ENCODE assay signal across 21 cellular contexts in the genomic region with DNA sequence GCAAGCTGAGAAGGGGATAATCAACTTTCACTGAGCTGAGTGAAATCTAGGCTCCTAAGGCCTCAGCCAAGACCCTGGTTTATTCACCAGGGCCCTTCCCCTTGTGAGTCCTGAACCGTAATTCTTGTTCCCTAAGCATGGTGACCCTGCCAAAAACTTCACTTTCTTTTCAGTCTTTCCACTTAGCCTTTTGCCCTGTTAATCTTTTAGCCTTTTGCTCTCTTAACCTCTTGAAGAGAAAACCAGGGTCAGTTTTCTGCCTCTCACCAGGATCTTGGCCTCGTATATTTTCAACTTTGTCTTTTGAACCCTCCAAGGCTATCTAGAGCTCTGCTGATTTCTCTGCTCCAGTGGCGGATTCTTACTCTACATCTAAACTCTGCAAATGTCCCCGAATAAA.
DNase-seq lines count a peak whose midpoint lies in the region; ATAC-seq and TF ChIP-seq lines count a peak whose summit lies in the region.
"Had no signal": no experiment of that assay in that cellular context is flagged by ENCODE, and none has a peak within 500 bp of the region (broad histone marks: within the 10 kb centered on the region; RNA-seq: fewer than 3 reads in every experiment).

No MANE protein-coding gene starts in this region.

- H3K27me3 ChIP-seq in liver (ENCODE audit: control insufficient read depth in 4 of 4, insufficient read depth in 4 of 4, low read length in 3 of 4), result no peaks in the 10 kb centered on the region
- H3K27me3 ChIP-seq in right lobe of liver, result no peaks in the 10 kb centered on the region
- H3K27me3 ChIP-seq: BLaER1 had no signal

- H3K9me3 ChIP-seq in liver (ENCODE audit: control insufficient read depth in 4 of 4, low read length in 3 of 4) (no peaks in the 10 kb centered on the region), right lobe of liver (no peaks in the 10 kb centered on the region)

- TF ChIP-seq RAD21 in liver (IDR thresholded peaks at IDR 0.05), result no peak

- DNase-seq in right lobe of liver (no peak), nephron progenitor cell (no peak), sciatic nerve (ENCODE audit: low spot score) (no peak), Kasumi-1 (lab: John Stamatoyannopoulos, UW) (no peak), HPDE6-E6E7 (ENCODE audit: extremely low spot score) (no peak)
- DNase-seq in activated naive CD4-positive, alpha-beta T cell treated with Interleukin-2 at 50 U/mL for 16 hours, result no peak
- DNase-seq: CD4-positive, alpha-beta T cell; CD8-positive, alpha-beta memory T cell; DMS 273 treated with DMSO at 0.1 percent for 48 hours; DMS79; EL; GDM1; H9 had no signal

- no peak for TF ChIP-seq POLR2A in right lobe of liver (IDR thresholded peaks at IDR 0.05)

- H3K4me3 ChIP-seq in liver (ENCODE audit: low read depth in 1 of 3, low read length in 3 of 3), result no peak overlapping the region
- no peak overlapping the region for H3K4me3 ChIP-seq in right lobe of liver
- H3K4me3 ChIP-seq: BLaER1, GM12878, GM23338 had no signal

- peaks cover 23% of the 10 kb centered on the region for H3K4me1 Mint-ChIP-seq in nephron progenitor cell
- H3K4me1 Mint-ChIP-seq: B cell; CD8-positive, alpha-beta memory T cell; GM23338; H9 had no signal

- TF ChIP-seq CTCF in liver (IDR thresholded peaks at IDR 0.05; ENCODE audit: low read depth, low read length, missing input control) (no peak), right lobe of liver (IDR thresholded peaks at IDR 0.05) (no peak), nephron progenitor cell (IDR thresholded peaks at IDR 0.05) (no peak)

- 86% methylated on average over 4 of the region's 4 CpGs for WGBS in liver
- WGBS in right lobe of liver (ENCODE audit: insufficient coverage, low coverage, low lambda C conversion rate, missing lambda C conversion rate), result 45% methylated on average over 4 of the region's 4 CpGs

- H3K36me3 Mint-ChIP-seq in nephron progenitor cell (ENCODE audit: low read depth), result peaks cover 5% of the 10 kb centered on the region

- no peak overlapping the region for H3K9ac ChIP-seq in liver (ENCODE audit: low read depth in 1 of 2, low read length in 2 of 2)
- H3K9ac ChIP-seq: BLaER1 had no signal

- intact Hi-C loops in right lobe of liver (cut with DNase I), result no loop called here
- intact Hi-C loops in sciatic nerve (cut with DNase I), result no loop called here

- H3K27me3 Mint-ChIP-seq in nephron progenitor cell (ENCODE audit: low read depth, poor library complexity), result peaks cover 18% of the 10 kb centered on the region
- H3K27me3 Mint-ChIP-seq: B cell; CD4-positive, alpha-beta T cell had no signal

- no peak overlapping the region for H3K4me3 Mint-ChIP-seq in nephron progenitor cell
- H3K4me3 Mint-ChIP-seq: B cell; CD4-positive, alpha-beta T cell; CD8-positive, alpha-beta memory T cell; GM23338; H9 had no signal

- H3K9me3 Mint-ChIP-seq in nephron progenitor cell, result no peaks in the 10 kb centered on the region
- H3K9me3 Mint-ChIP-seq: CD4-positive, alpha-beta T cell; CD8-positive, alpha-beta memory T cell; GM23338; H9 had no signal

- H3K36me3 ChIP-seq in liver (ENCODE audit: control insufficient read depth in 4 of 4, insufficient read depth in 3 of 4, low read depth in 1 of 4, low read length in 3 of 4) (no peaks in the 10 kb centered on the region), right lobe of liver (no peaks in the 10 kb centered on the region)

- peak overlapping the region; percentile 36 for H3K27ac Mint-ChIP-seq in nephron progenitor cell
- H3K27ac Mint-ChIP-seq: B cell; CD4-positive, alpha-beta T cell; GM23338; H9 had no signal

- H3K27ac ChIP-seq in liver (ENCODE audit: low read depth in 1 of 2, low read length in 2 of 2) (no peak overlapping the region), right lobe of liver (no peak overlapping the region)
- H3K27ac ChIP-seq: 22Rv1, BLaER1, C4-2B had no signal

- ATAC-seq in right lobe of liver (no peak), sciatic nerve (peak; percentile 17)
- ATAC-seq: GM12878, GM23338, HCT116 had no signal

- no peaks in the 10 kb centered on the region for H3K4me1 ChIP-seq in liver (ENCODE audit: control insufficient read depth in 4 of 4, insufficient read depth in 4 of 4, low read length in 3 of 4)
- no peaks in the 10 kb centered on the region for H3K4me1 ChIP-seq in right lobe of liver
- H3K4me1 ChIP-seq: BLaER1 had no signal

TF ChIP-seq in liver, 16 proteins besides CTCF, POLR2A, EP300 and RAD21:
- TF ChIP-seq NR2F2 (IDR thresholded peaks at IDR 0.05) (peak; percentile 97), YY1 (IDR thresholded peaks at IDR 0.05) (no peak), RXRA (IDR thresholded peaks at IDR 0.05) (peak; percentile 58 to 64)
